In genomic region chr10:29268011-29268410, GRCh38 we compare ENCODE assay signal across 24 cellular contexts. TPM values are rescaled to one million over a fixed set of nuclear protein-coding genes. Genes with fewer than 3 reads are reported as not detected.
"Had no signal": no experiment of that assay in that cellular context is flagged by ENCODE, and none has a peak within 500 bp of the region (broad histone marks: within the 10 kb centered on the region; RNA-seq: fewer than 3 reads in every experiment).

No MANE protein-coding gene starts in this region.

- ATAC-seq: K562 had no signal

- H3K27ac ChIP-seq: HL-60, KMS-11, RWPE1 had no signal

- H3K9me3 ChIP-seq: SK-N-SH had no signal

- H3K4me3 ChIP-seq: K562 had no signal

- H3K4me2 ChIP-seq: KMS-11, SK-N-SH had no signal

- DNase-seq: Kasumi-1, NCI-H1092, NCI-H1105 treated with DMSO at 0.1 percent for 48 hours, NCI-H1417 treated with DMSO at 0.1 percent for 48 hours, NCI-H146, NCI-H1694 treated with DMSO at 0.1 percent for 48 hours, NCI-H1930, NCI-H2081, NCI-H2107, NCI-H2227 treated with DMSO at 0.1 percent for 48 hours, NCI-H524, NCI-H69, NCI-H774, SHP77, SK-N-SH, SW 1271 had no signal

- H3K9ac ChIP-seq: KMS-11, SK-N-SH had no signal

RNA-seq across cellular contexts. Expression of gene LYZL1, which starts 20.9 kb away (rescaled TPM):
- total RNA-seq: K562, MCF 10A, NCI-H460, SK-MEL-5 had no signal
- polyA plus RNA-seq: IgD-negative memory B cell, K562, SK-N-SH had no signal
